Comparison of ENCODE assay signal across 1 cellular context in the genomic region with DNA sequence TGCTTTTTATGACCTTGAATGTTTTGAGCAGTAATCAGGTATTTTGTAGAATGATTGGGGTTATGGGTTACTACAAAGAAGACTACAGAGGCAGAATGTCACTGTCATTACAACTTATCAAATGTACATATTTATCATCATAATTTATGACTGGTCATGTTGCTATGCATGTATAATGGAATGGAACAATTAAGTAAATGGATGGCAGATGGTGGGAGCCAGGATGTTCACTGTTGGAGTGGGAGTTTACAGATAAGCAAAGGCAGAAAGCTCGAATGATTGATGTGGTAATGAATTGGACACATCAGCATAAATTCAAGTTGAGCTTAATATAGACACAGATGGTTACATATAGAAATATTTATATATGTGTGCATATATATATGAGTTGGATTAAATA.
TF ChIP-seq lines count a peak whose summit lies in the region.

No MANE protein-coding gene starts in this region.

TF ChIP-seq in SK-N-SH, 30 proteins besides CTCF, POLR2A, EP300 and RAD21 (continued from another document):
- no peak for TF ChIP-seq EZH2phosphoT487 (IDR thresholded peaks at IDR 0.05; ENCODE audit: borderline replicate concordance, low read depth)
- TF ChIP-seq, protein P1, sequence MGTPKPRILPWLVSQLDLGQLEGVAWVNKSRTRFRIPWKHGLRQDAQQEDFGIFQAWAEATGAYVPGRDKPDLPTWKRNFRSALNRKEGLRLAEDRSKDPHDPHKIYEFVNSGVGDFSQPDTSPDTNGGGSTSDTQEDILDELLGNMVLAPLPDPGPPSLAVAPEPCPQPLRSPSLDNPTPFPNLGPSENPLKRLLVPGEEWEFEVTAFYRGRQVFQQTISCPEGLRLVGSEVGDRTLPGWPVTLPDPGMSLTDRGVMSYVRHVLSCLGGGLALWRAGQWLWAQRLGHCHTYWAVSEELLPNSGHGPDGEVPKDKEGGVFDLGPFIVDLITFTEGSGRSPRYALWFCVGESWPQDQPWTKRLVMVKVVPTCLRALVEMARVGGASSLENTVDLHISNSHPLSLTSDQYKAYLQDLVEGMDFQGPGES (IDR thresholded peaks at IDR 0.05; ENCODE audit: low read depth, low read length), result no peak
- TF ChIP-seq, protein P2, sequence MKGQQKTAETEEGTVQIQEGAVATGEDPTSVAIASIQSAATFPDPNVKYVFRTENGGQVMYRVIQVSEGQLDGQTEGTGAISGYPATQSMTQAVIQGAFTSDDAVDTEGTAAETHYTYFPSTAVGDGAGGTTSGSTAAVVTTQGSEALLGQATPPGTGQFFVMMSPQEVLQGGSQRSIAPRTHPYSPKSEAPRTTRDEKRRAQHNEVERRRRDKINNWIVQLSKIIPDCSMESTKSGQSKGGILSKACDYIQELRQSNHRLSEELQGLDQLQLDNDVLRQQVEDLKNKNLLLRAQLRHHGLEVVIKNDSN (IDR thresholded peaks at IDR 0.05; ENCODE audit: borderline replicate concordance, low read depth), result no peak
- no peak for TF ChIP-seq TEAD4 (IDR thresholded peaks at IDR 0.05; ENCODE audit: borderline replicate concordance, insufficient read depth)
- TF ChIP-seq, protein P3, sequence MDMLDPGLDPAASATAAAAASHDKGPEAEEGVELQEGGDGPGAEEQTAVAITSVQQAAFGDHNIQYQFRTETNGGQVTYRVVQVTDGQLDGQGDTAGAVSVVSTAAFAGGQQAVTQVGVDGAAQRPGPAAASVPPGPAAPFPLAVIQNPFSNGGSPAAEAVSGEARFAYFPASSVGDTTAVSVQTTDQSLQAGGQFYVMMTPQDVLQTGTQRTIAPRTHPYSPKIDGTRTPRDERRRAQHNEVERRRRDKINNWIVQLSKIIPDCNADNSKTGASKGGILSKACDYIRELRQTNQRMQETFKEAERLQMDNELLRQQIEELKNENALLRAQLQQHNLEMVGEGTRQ (IDR thresholded peaks at IDR 0.05; ENCODE audit: borderline replicate concordance, low read depth, low read length), result no peak
- peak; percentile 56 for TF ChIP-seq GATA2 (CRISPR knock-in tag; IDR thresholded peaks at IDR 0.05)
- no peak for TF ChIP-seq SMC3 (IDR thresholded peaks at IDR 0.05; ENCODE audit: low read depth, low read length)
- TF ChIP-seq TCF12 (IDR thresholded peaks at IDR 0.05), result peak; percentile 20; the same call in 1 of the 2 replicates
- TF ChIP-seq GABPA (IDR thresholded peaks at IDR 0.05; ENCODE audit: low read depth), result no peak
- no peak for TF ChIP-seq MEF2A (IDR thresholded peaks at IDR 0.05; ENCODE audit: borderline replicate concordance, low read depth)
- no peak for TF ChIP-seq POLR2AphosphoS5 (IDR thresholded peaks at IDR 0.05; ENCODE audit: low read depth, low read length)
- TF ChIP-seq RXRA (IDR thresholded peaks at IDR 0.05; ENCODE audit: borderline replicate concordance, low read depth), result no peak
